In genomic region chr3:167866321-167866720, GRCh38 we compare ENCODE assay signal across 15 cellular contexts.
"Had no signal": no experiment of that assay in that cellular context is flagged by ENCODE, and none has a peak within 500 bp of the region (broad histone marks: within the 10 kb centered on the region; RNA-seq: fewer than 3 reads in every experiment).

No MANE protein-coding gene starts in this region.

- ATAC-seq: natural killer cell treated with Interleukin-12 subunit alpha and Interleukin-12 subunit beta and Interleukin-15 and Interleukin-18, amount 100 ng/mL, for 72 hours; sciatic nerve; stimulated activated memory B cell treated with anti-CD40 and anti-IgM and Interleukin-4, amounts not matched to agents 10 μg/mL and 1 μg/mL and 100 μg/mL, for 72 hours had no signal

- H3K9me3 ChIP-seq: spleen, transverse colon had no signal

- H3K4me1 ChIP-seq: transverse colon had no signal

- H3K27me3 Mint-ChIP-seq: activated B cell treated with CpG ODN at 0.5 μM for 24 hours, brain, memory B cell, progenitor cell of endocrine pancreas had no signal

- H3K27me3 ChIP-seq: spleen, transverse colon had no signal

- H3K4me3 ChIP-seq: spleen, transverse colon had no signal

- H3K4me1 Mint-ChIP-seq: activated naive CD4-positive, alpha-beta T cell treated with anti-CD3 and anti-CD28 coated beads, Interleukin-2, amount 50 U/mL, for 24 hours had no signal

- H3K36me3 Mint-ChIP-seq: activated naive CD4-positive, alpha-beta T cell treated with anti-CD3 and anti-CD28 coated beads, Interleukin-2, amount 50 U/mL, for 24 hours; brain; memory B cell; natural killer cell treated with Interleukin-12 subunit alpha and Interleukin-12 subunit beta and Interleukin-15 and Interleukin-18, amount 100 ng/mL, for 72 hours; stimulated activated memory B cell treated with anti-CD40 and anti-IgM and Interleukin-4, amounts not matched to agents 10 μg/mL and 1 μg/mL and 100 μg/mL, for 72 hours had no signal

- H3K9me3 Mint-ChIP-seq: activated B cell treated with CpG ODN at 0.5 μM for 24 hours; activated naive CD4-positive, alpha-beta T cell treated with anti-CD3 and anti-CD28 coated beads, Interleukin-2, amount 50 U/mL, for 24 hours; brain; natural killer cell treated with Interleukin-12 subunit alpha and Interleukin-12 subunit beta and Interleukin-15 and Interleukin-18, amount 100 ng/mL, for 72 hours; stimulated activated memory B cell treated with anti-CD40 and anti-IgM and Interleukin-4, amounts not matched to agents 10 μg/mL and 1 μg/mL and 100 μg/mL, for 72 hours had no signal

- DNase-seq: activated B cell treated with CpG ODN at 0.5 μM for 24 hours; activated CD4-positive, alpha-beta T cell treated with anti-CD3 and anti-CD28 coated beads, Interleukin-2, amount 50 U/mL, for 1 hour; amygdala; glutamatergic neuron; nucleus accumbens; spleen; stimulated activated CD4-positive, alpha-beta T cell treated with anti-CD3 and anti-CD28 coated beads, Interleukin-1b, Interleukin-23, amount 100 ng/mL, for 48 hours; transverse colon had no signal

- H3K27ac Mint-ChIP-seq: activated B cell treated with CpG ODN at 0.5 μM for 24 hours; activated naive CD4-positive, alpha-beta T cell treated with anti-CD3 and anti-CD28 coated beads, Interleukin-2, amount 50 U/mL, for 24 hours; brain; memory B cell; natural killer cell treated with Interleukin-12 subunit alpha and Interleukin-12 subunit beta and Interleukin-15 and Interleukin-18, amount 100 ng/mL, for 72 hours; progenitor cell of endocrine pancreas; stimulated activated memory B cell treated with anti-CD40 and anti-IgM and Interleukin-4, amounts not matched to agents 10 μg/mL and 1 μg/mL and 100 μg/mL, for 72 hours had no signal

- H3K36me3 ChIP-seq: spleen, transverse colon had no signal

- H3K4me3 Mint-ChIP-seq: activated B cell treated with CpG ODN at 0.5 μM for 24 hours; activated naive CD4-positive, alpha-beta T cell treated with anti-CD3 and anti-CD28 coated beads, Interleukin-2, amount 50 U/mL, for 24 hours; brain; memory B cell; natural killer cell treated with Interleukin-12 subunit alpha and Interleukin-12 subunit beta and Interleukin-15 and Interleukin-18, amount 100 ng/mL, for 72 hours; stimulated activated memory B cell treated with anti-CD40 and anti-IgM and Interleukin-4, amounts not matched to agents 10 μg/mL and 1 μg/mL and 100 μg/mL, for 72 hours had no signal

- H3K27ac ChIP-seq: transverse colon had no signal
